ENCODE assay signal across 8 cellular contexts in the genomic region with DNA sequence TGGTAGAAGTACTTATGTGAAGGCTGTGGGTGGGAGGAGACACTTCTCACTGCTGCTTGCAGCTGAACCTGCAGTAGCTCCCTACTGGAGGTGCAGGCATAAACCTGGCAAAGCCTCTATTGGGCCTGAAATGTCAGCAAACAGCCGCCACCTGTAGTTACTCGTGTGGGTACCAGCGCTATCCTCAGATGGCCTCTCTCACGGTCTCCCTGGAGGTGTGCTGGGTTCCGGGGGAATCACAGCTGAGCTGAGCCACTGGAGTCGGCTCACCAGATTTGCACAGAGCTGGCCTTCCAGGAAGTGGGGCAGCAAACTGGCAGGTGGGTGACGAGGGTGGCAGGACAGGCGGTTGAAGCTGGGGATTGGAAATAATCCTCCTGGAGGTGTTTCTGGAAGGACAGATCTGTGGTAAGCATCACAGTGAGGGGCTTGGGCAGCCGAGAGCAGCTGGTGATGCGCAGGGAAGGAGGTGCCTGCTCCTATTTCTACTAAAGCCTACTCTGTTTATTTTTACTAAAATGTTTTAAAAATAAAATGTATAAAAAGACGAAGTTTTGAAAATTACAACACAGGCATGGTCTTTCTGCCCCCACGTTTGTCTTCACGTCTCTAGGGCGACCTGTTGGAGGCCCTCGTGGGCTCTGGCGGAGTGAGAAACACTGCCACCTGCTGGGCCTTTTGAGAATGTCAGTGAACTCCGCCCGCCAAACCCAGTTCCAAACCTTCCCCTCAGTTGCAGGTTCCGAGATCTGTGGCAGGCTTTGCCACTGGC.
DNase-seq lines count a peak whose midpoint lies in the region; ATAC-seq, FAIRE-seq and TF ChIP-seq lines count a peak whose summit lies in the region.

No MANE protein-coding gene starts in this region.

- no peak overlapping the region for H3K27ac ChIP-seq in HEK293 (ENCODE audit: extremely low read depth, low read depth, low read length)
- H3K27ac ChIP-seq in breast epithelium = no peak overlapping the region

- no peak for TF ChIP-seq POLR2A in breast epithelium (IDR thresholded peaks at IDR 0.05)

- no peak for ATAC-seq in GM21619 (IDR thresholded peaks at IDR 0.05; ENCODE audit: unreplicated experiment)

- H3K9me3 ChIP-seq in HEK293 (ENCODE audit: control insufficient read depth, insufficient read depth, low read depth, low read length) (no peaks in the 10 kb centered on the region), breast epithelium (no peaks in the 10 kb centered on the region)

- H3K36me3 ChIP-seq in HEK293 (ENCODE audit: control insufficient read depth in 2 of 2, insufficient read depth in 1 of 2, low read length in 2 of 2) (no peaks in the 10 kb centered on the region), breast epithelium (no peaks in the 10 kb centered on the region)

- DNase-seq in DMS 273 treated with DMSO at 0.1 percent for 48 hours (lab: John Stamatoyannopoulos, UW) (peak; percentile 20), NCI-H2171 (lab: John Stamatoyannopoulos, UW) (peak; percentile 86), breast epithelium (ENCODE audit: low spot score in 2 of 2) (peak; percentile 45 to 67)
- DNase-seq in stimulated activated CD4-positive, alpha-beta T cell treated with anti-CD3 and anti-CD28 coated beads, Interleukin-15, amount 100 ng/mL, for 48 hours (ENCODE audit: low read depth in 2 of 2) = peak; percentile 47 to 58

- peak; percentile 36 for FAIRE-seq in islet of Langerhans (lab: Jason Lieb, UNC)

- intact Hi-C loops in breast epithelium (cut with DNase I; ENCODE audit: low total_unique reads) = no loop called here

- TF ChIP-seq CTCF in HEK293 (tag by site-specific recombination; IDR thresholded peaks at IDR 0.05) = peak; percentile 57
- peak; percentile 70 for TF ChIP-seq CTCF in WI38 (IDR thresholded peaks at IDR 0.05; ENCODE audit: low read depth, low read length)
- peak; percentile 81 to 91 (median 83) for TF ChIP-seq CTCF in breast epithelium (IDR thresholded peaks at IDR 0.05)

- CTCF ChIA-PET in HEK293 (lab: Yijun Ruan, JAX) = interaction anchor here (0.6 to 2.7 kb wide), 59 partner anchors 9 to 1099 kb away, joined by 3 to 22 read pairs (median 4); a partner anchor contains a TSS

- no peaks in the 10 kb centered on the region for H3K4me1 ChIP-seq in HEK293 (ENCODE audit: control insufficient read depth, insufficient read depth, low read length)
- no peaks in the 10 kb centered on the region for H3K4me1 ChIP-seq in breast epithelium

- H3K4me3 ChIP-seq in HEK293 (ENCODE audit: low read depth, low read length) (no peak overlapping the region), WI38 (ENCODE audit: low read depth, low read length) (no peak overlapping the region), breast epithelium (no peak overlapping the region)

- no peaks in the 10 kb centered on the region for H3K27me3 ChIP-seq in breast epithelium

- POLR2A ChIA-PET in HEK293 (lab: Yijun Ruan, JAX) = interaction anchor here (0.6 to 3.0 kb wide), 4 partner anchors 14 to 795 kb away, joined by 3 to 40 read pairs (median 4); a partner anchor contains a TSS

TF ChIP-seq in HEK293, 187 proteins besides CTCF, POLR2A, EP300 and RAD21 (continues in another document):
- no peak for TF ChIP-seq ZNF366 (tag by site-specific recombination; conservative IDR thresholded peaks at IDR 0.05)
- TF ChIP-seq ZNF248 (tag by site-specific recombination; IDR thresholded peaks at IDR 0.05) = no peak
- TF ChIP-seq, protein P1, sequence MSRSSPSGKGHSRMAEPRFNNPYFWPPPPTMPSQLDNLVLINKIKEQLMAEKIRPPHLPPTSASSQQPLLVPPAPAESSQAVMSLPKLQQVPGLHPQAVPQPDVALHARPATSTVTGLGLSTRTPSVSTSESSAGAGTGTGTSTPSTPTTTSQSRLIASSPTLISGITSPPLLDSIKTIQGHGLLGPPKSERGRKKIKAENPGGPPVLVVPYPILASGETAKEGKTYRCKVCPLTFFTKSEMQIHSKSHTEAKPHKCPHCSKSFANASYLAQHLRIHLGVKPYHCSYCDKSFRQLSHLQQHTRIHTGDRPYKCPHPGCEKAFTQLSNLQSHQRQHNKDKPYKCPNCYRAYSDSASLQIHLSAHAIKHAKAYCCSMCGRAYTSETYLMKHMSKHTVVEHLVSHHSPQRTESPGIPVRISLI (tag by site-specific recombination; IDR thresholded peaks at IDR 0.05) = no peak
- no peak for TF ChIP-seq ZNF211 (tag by site-specific recombination; IDR thresholded peaks at IDR 0.05; ENCODE audit: low read depth)
- no peak for TF ChIP-seq ZNF701 (tag by site-specific recombination; IDR thresholded peaks at IDR 0.05)
- TF ChIP-seq ZNF221 (tag by site-specific recombination; IDR thresholded peaks at IDR 0.05; ENCODE audit: borderline replicate concordance) = no peak
- no peak for TF ChIP-seq KLF1 (tag by site-specific recombination; IDR thresholded peaks at IDR 0.05)
- TF ChIP-seq ZNF24 (tag by site-specific recombination; IDR thresholded peaks at IDR 0.05) = no peak
- peak; percentile 75 for TF ChIP-seq ZNF654 (tag by site-specific recombination; IDR thresholded peaks at IDR 0.05; ENCODE audit: low read depth)
- no peak for TF ChIP-seq ZNF600 (tag by site-specific recombination; IDR thresholded peaks at IDR 0.05)
- TF ChIP-seq, protein P2, sequence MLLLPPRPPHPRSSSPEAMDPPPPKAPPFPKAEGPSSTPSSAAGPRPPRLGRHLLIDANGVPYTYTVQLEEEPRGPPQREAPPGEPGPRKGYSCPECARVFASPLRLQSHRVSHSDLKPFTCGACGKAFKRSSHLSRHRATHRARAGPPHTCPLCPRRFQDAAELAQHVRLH (tag by site-specific recombination; IDR thresholded peaks at IDR 0.05) = no peak
- TF ChIP-seq HOXA7 (CRISPR knock-in tag; IDR thresholded peaks at IDR 0.05; ENCODE audit: borderline replicate concordance) = no peak
- no peak for TF ChIP-seq ZNF157 (tag by site-specific recombination; IDR thresholded peaks at IDR 0.05)
- TF ChIP-seq IKZF3 (tag by site-specific recombination; IDR thresholded peaks at IDR 0.05) = no peak
- TF ChIP-seq ZNF423 (tag by site-specific recombination; IDR thresholded peaks at IDR 0.05) = no peak
- TF ChIP-seq SCRT2 (tag by site-specific recombination; IDR thresholded peaks at IDR 0.05) = peak; percentile 93
- TF ChIP-seq ZNF791 (tag by site-specific recombination; IDR thresholded peaks at IDR 0.05) = no peak
- TF ChIP-seq ZNF677 (tag by site-specific recombination; IDR thresholded peaks at IDR 0.05) = no peak
- TF ChIP-seq ZNF2 (tag by site-specific recombination; IDR thresholded peaks at IDR 0.05) = no peak
- TF ChIP-seq MEIS1 (CRISPR knock-in tag; IDR thresholded peaks at IDR 0.05; ENCODE audit: borderline replicate concordance) = no peak
- TF ChIP-seq, protein P3, sequence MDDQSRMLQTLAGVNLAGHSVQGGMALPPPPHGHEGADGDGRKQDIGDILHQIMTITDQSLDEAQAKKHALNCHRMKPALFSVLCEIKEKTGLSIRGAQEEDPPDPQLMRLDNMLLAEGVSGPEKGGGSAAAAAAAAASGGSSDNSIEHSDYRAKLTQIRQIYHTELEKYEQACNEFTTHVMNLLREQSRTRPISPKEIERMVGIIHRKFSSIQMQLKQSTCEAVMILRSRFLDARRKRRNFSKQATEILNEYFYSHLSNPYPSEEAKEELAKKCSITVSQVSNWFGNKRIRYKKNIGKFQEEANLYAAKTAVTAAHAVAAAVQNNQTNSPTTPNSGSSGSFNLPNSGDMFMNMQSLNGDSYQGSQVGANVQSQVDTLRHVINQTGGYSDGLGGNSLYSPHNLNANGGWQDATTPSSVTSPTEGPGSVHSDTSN (CRISPR knock-in tag; IDR thresholded peaks at IDR 0.05) = no peak
- TF ChIP-seq ZNF555 (tag by site-specific recombination; conservative IDR thresholded peaks at IDR 0.05) = no peak
- TF ChIP-seq KLF8 (tag by site-specific recombination; IDR thresholded peaks at IDR 0.05) = no peak
- TF ChIP-seq, protein P4, sequence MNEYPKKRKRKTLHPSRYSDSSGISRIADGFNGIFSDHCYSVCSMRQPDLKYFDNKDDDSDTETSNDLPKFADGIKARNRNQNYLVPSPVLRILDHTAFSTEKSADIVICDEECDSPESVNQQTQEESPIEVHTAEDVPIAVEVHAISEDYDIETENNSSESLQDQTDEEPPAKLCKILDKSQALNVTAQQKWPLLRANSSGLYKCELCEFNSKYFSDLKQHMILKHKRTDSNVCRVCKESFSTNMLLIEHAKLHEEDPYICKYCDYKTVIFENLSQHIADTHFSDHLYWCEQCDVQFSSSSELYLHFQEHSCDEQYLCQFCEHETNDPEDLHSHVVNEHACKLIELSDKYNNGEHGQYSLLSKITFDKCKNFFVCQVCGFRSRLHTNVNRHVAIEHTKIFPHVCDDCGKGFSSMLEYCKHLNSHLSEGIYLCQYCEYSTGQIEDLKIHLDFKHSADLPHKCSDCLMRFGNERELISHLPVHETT (tag by site-specific recombination; IDR thresholded peaks at IDR 0.05) = no peak
- TF ChIP-seq ZNF354C (tag by site-specific recombination; IDR thresholded peaks at IDR 0.05; ENCODE audit: borderline replicate concordance, low read depth) = no peak
- TF ChIP-seq, protein P5, sequence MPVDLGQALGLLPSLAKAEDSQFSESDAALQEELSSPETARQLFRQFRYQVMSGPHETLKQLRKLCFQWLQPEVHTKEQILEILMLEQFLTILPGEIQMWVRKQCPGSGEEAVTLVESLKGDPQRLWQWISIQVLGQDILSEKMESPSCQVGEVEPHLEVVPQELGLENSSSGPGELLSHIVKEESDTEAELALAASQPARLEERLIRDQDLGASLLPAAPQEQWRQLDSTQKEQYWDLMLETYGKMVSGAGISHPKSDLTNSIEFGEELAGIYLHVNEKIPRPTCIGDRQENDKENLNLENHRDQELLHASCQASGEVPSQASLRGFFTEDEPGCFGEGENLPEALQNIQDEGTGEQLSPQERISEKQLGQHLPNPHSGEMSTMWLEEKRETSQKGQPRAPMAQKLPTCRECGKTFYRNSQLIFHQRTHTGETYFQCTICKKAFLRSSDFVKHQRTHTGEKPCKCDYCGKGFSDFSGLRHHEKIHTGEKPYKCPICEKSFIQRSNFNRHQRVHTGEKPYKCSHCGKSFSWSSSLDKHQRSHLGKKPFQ (tag by site-specific recombination; IDR thresholded peaks at IDR 0.05) = no peak
- TF ChIP-seq ZNF335 (tag by site-specific recombination; conservative IDR thresholded peaks at IDR 0.05) = peak; percentile 80
- no peak for TF ChIP-seq ZNF501 (tag by site-specific recombination; IDR thresholded peaks at IDR 0.05)

Comparison
In these comparisons a context has a peak if more than half of its experiments do, and no peak if none do; other contexts are left out.
1. DNase-seq: peak in every context shown above with its lines; median percentile 86 in NCI-H2171; 56 in breast epithelium; 52 in stimulated activated CD4-positive, alpha-beta T cell treated with anti-CD3 and anti-CD28 coated beads, Interleukin-15, amount 100 ng/mL, for 48 hours; 20 in DMS 273 treated with DMSO at 0.1 percent for 48 hours.